Comparison of ENCODE assay signal across 8 cellular contexts in genomic region chr17:19237389-19238166, GRCh38. TPM values are rescaled to one million over a fixed set of nuclear protein-coding genes. Genes with fewer than 3 reads are reported as not detected.
DNase-seq lines count a peak whose midpoint lies in the region; ATAC-seq and TF ChIP-seq lines count a peak whose summit lies in the region.

No MANE protein-coding gene starts in this region.

- no peaks in the 10 kb centered on the region for H3K27me3 Mint-ChIP-seq in WTC11 (ENCODE audit: low read depth)

- H3K27ac Mint-ChIP-seq in WTC11, result peak overlapping the region; percentile 82; the same call in 1 of the 2 replicates

- H3K36me3 ChIP-seq in ACC112 (ENCODE audit: insufficient read depth, low read length) (no peaks in the 10 kb centered on the region), endocrine pancreas (ENCODE audit: control insufficient read depth, insufficient read depth, low read length) (no peaks in the 10 kb centered on the region), muscle layer of duodenum (ENCODE audit: control insufficient read depth in 1 of 2, insufficient read depth in 2 of 2, low read length in 2 of 2) (no peaks in the 10 kb centered on the region)

- H3K36me3 Mint-ChIP-seq in WTC11, result peaks cover 5% of the 10 kb centered on the region; the same call in 1 of the 2 replicates

- H3K27ac ChIP-seq in ACC112 (ENCODE audit: low read depth, low read length) (peak overlapping the region; percentile 41; the same call in 1 of the 2 replicates), muscle layer of duodenum (ENCODE audit: low read length) (peak overlapping the region; percentile 69), temporal lobe (ENCODE audit: low read depth, low read length) (peak overlapping the region; percentile 92)

- H3K9me3 Mint-ChIP-seq in WTC11, result no peaks in the 10 kb centered on the region

- peaks cover 49% of the 10 kb centered on the region for H3K79me2 ChIP-seq in ACC112 (ENCODE audit: control insufficient read depth, insufficient read depth, low read length, unreplicated experiment)

- H3K4me1 Mint-ChIP-seq in WTC11, result peaks cover 27% of the 10 kb centered on the region

- H3K9ac ChIP-seq in endocrine pancreas (ENCODE audit: control insufficient read depth, insufficient read depth, low read length), result peak overlapping the region; percentile 91

- ATAC-seq in GM19023 (IDR thresholded peaks at IDR 0.05; ENCODE audit: unreplicated experiment), result peak; percentile 72
- peak; percentile 57 for ATAC-seq in HG03196 (IDR thresholded peaks at IDR 0.05; ENCODE audit: unreplicated experiment)
- ATAC-seq in WTC11, result peak; percentile 58

- H2AFZ ChIP-seq in ACC112 (ENCODE audit: low read length, unreplicated experiment), result peak overlapping the region; percentile 69

- CTCF ChIA-PET in WTC11 (lab: Charles Lee), result interaction anchor here (0.6 to 2.3 kb wide), 4 partner anchors 40 to 125 kb away, joined by 3 to 16 read pairs (median 4); partner anchors contain the start of gene B9D1

- H3K4me3 ChIP-seq in ACC112 (ENCODE audit: low read depth, low read length) (peak overlapping the region; percentile 93), endocrine pancreas (ENCODE audit: control insufficient read depth, insufficient read depth, low read length) (no peak overlapping the region), muscle layer of duodenum (ENCODE audit: low read depth in 1 of 2, low read length in 2 of 2) (peak overlapping the region; percentile 81 to 97)

- H3K27me3 ChIP-seq in ACC112 (ENCODE audit: insufficient read depth, low read length) (no peaks in the 10 kb centered on the region), endocrine pancreas (ENCODE audit: control insufficient read depth, insufficient read depth, low read length) (no peaks in the 10 kb centered on the region), muscle layer of duodenum (ENCODE audit: low read depth, low read length) (no peaks in the 10 kb centered on the region)

- POLR2A ChIA-PET in WTC11 (lab: Charles Lee), result interaction anchor here (0.8 to 1.2 kb wide), 2 partner anchors 10 to 18 kb away, joined by 3 to 4 read pairs; no protein-coding TSS in a partner anchor

- TF ChIP-seq CTCF in WTC11 (IDR thresholded peaks at IDR 0.05), result 0 out of 2 replicates have a peak, but pooled peaks have one; percentile 26

- peak; percentile 62 for DNase-seq in WTC11 (ENCODE audit: low spot score)
- DNase-seq in superior temporal gyrus (ENCODE audit: extremely low spot score), result no peak

- peak overlapping the region; percentile 86 for H3K4me3 Mint-ChIP-seq in WTC11

- no peaks in the 10 kb centered on the region for H3K9me3 ChIP-seq in endocrine pancreas (ENCODE audit: control insufficient read depth, low read length)
- no peaks in the 10 kb centered on the region for H3K9me3 ChIP-seq in muscle layer of duodenum (ENCODE audit: control insufficient read depth in 1 of 2, low read length in 2 of 2)

- H3K4me1 ChIP-seq in ACC112 (ENCODE audit: control insufficient read depth, insufficient read depth, low read length, unreplicated experiment), result peaks cover 7% of the 10 kb centered on the region
- peaks cover 9% of the 10 kb centered on the region for H3K4me1 ChIP-seq in endocrine pancreas (ENCODE audit: control insufficient read depth, insufficient read depth, low read length)
- H3K4me1 ChIP-seq in muscle layer of duodenum (ENCODE audit: control insufficient read depth in 1 of 2, insufficient read depth in 2 of 2, low read length in 2 of 2), result peaks cover 0 to 19% of the 10 kb centered on the region in 2 donors

TF ChIP-seq in WTC11, 78 proteins besides CTCF, POLR2A, EP300 and RAD21 (continues in another document):
- TF ChIP-seq, protein P1, sequence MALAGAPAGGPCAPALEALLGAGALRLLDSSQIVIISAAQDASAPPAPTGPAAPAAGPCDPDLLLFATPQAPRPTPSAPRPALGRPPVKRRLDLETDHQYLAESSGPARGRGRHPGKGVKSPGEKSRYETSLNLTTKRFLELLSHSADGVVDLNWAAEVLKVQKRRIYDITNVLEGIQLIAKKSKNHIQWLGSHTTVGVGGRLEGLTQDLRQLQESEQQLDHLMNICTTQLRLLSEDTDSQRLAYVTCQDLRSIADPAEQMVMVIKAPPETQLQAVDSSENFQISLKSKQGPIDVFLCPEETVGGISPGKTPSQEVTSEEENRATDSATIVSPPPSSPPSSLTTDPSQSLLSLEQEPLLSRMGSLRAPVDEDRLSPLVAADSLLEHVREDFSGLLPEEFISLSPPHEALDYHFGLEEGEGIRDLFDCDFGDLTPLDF (CRISPR knock-in tag; IDR thresholded peaks at IDR 0.05), result no peak
- TF ChIP-seq ZMAT4 (CRISPR knock-in tag; IDR thresholded peaks at IDR 0.05) (no peak), ZNF512 (CRISPR knock-in tag; IDR thresholded peaks at IDR 0.05; ENCODE audit: borderline replicate concordance) (no peak), ZNF317 (CRISPR knock-in tag; IDR thresholded peaks at IDR 0.05; ENCODE audit: borderline replicate concordance, low read depth) (no peak), FOXK1 (CRISPR knock-in tag; IDR thresholded peaks at IDR 0.05) (0 out of 2 replicates have a peak, but pooled peaks have one; percentile 40), STAT6 (CRISPR knock-in tag; conservative IDR thresholded peaks at IDR 0.05; ENCODE audit: low read depth) (no peak), CREM (CRISPR knock-in tag; IDR thresholded peaks at IDR 0.05) (no peak), ZNF138 (CRISPR knock-in tag; conservative IDR thresholded peaks at IDR 0.05) (no peak), ZNF671 (CRISPR knock-in tag; IDR thresholded peaks at IDR 0.05) (no peak), FOXP1 (CRISPR knock-in tag; IDR thresholded peaks at IDR 0.05; ENCODE audit: borderline replicate concordance) (0 out of 2 replicates have a peak, but pooled peaks have one; percentile 29), MYBL2 (CRISPR knock-in tag; IDR thresholded peaks at IDR 0.05) (0 out of 2 replicates have a peak, but pooled peaks have one; percentile 42)
- TF ChIP-seq, protein P2, sequence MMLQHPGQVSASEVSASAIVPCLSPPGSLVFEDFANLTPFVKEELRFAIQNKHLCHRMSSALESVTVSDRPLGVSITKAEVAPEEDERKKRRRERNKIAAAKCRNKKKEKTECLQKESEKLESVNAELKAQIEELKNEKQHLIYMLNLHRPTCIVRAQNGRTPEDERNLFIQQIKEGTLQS (CRISPR knock-in tag; conservative IDR thresholded peaks at IDR 0.05), result no peak
- TF ChIP-seq, protein P3, sequence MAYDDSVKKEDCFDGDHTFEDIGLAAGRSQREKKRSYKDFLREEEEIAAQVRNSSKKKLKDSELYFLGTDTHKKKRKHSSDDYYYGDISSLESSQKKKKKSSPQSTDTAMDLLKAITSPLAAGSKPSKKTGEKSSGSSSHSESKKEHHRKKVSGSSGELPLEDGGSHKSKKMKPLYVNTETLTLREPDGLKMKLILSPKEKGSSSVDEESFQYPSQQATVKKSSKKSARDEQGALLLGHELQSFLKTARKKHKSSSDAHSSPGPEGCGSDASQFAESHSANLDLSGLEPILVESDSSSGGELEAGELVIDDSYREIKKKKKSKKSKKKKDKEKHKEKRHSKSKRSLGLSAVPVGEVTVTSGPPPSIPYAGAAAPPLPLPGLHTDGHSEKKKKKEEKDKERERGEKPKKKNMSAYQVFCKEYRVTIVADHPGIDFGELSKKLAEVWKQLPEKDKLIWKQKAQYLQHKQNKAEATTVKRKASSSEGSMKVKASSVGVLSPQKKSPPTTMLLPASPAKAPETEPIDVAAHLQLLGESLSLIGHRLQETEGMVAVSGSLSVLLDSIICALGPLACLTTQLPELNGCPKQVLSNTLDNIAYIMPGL (CRISPR knock-in tag; IDR thresholded peaks at IDR 0.05), result no peak

RNA-seq across cellular contexts. Expression of gene EPN2, which starts 0.4 kb away (rescaled TPM):
- total RNA-seq in WTC11 (2021) (48.8 to 62.7 TPM (median 62.3 TPM) in 3 replicates), temporal lobe (44.7 TPM)

Comparison
In these comparisons a context has a peak if more than half of its experiments do, and no peak if none do; other contexts are left out.
1. H3K27ac ChIP-seq: peak in every context shown above with its lines; median percentile 92 in temporal lobe; 69 in muscle layer of duodenum; 41 in ACC112.